ENCODE assay signal across 25 cellular contexts in genomic region chr10:59323831-59324401, GRCh38. TPM values are rescaled to one million over a fixed set of nuclear protein-coding genes. Genes with fewer than 3 reads are reported as not detected.
A peak's percentile ranks its signal among the peaks of the same experiment; 100 is the strongest.
DNase-seq lines count a peak whose midpoint lies in the region; ATAC-seq and TF ChIP-seq lines count a peak whose summit lies in the region.
"Had no signal": no experiment of that assay in that cellular context is flagged by ENCODE, and none has a peak within 500 bp of the region (broad histone marks: within the 10 kb centered on the region; RNA-seq: fewer than 3 reads in every experiment).

No MANE protein-coding gene starts in this region.

- H3K36me3 ChIP-seq in rectal smooth muscle tissue (ENCODE audit: control insufficient read depth, insufficient read depth, low read length) (no peaks in the 10 kb centered on the region), thyroid gland (no peaks in the 10 kb centered on the region)
- H3K36me3 ChIP-seq: BLaER1, left lung, SJSA1 had no signal

- CTCF ChIA-PET in activated naive CD4-positive, alpha-beta T cell treated with anti-CD3 and anti-CD28 coated beads for 36 hours (lab: Charles Lee) = no interaction called here

- H3K27me3 Mint-ChIP-seq in activated naive CD4-positive, alpha-beta T cell treated with anti-CD3 and anti-CD28 coated beads for 36 hours (ENCODE audit: low read depth) = peaks cover 2% of the 10 kb centered on the region
- H3K27me3 Mint-ChIP-seq in naive thymus-derived CD8-positive, alpha-beta T cell = peaks cover 0 to 3% (median 0%) of the 10 kb centered on the region in 5 donors
- H3K27me3 Mint-ChIP-seq: dendritic cell treated with granulocyte-macrophage colony-stimulating factor and Interleukin-4, amounts not matched to agents 40 ng/mL and 50 ng/mL, for 4 days; natural killer cell treated with Interleukin-12 subunit alpha and Interleukin-12 subunit beta and Interleukin-15 and Interleukin-18, amount 100 ng/mL, for 72 hours had no signal

- H3K36me3 Mint-ChIP-seq in activated naive CD4-positive, alpha-beta T cell treated with anti-CD3 and anti-CD28 coated beads for 36 hours (ENCODE audit: low read depth) = no peaks in the 10 kb centered on the region
- no peaks in the 10 kb centered on the region for H3K36me3 Mint-ChIP-seq in naive thymus-derived CD8-positive, alpha-beta T cell
- H3K36me3 Mint-ChIP-seq: activated naive CD4-positive, alpha-beta T cell treated with anti-CD3 and anti-CD28 coated beads, Interleukin-2, amount 50 U/mL, for 72 hours; natural killer cell treated with Interleukin-12 subunit alpha and Interleukin-12 subunit beta and Interleukin-15 and Interleukin-18, amount 100 ng/mL, for 72 hours; stimulated activated effector memory CD8-positive, alpha-beta T cell treated with anti-CD3 and anti-CD28 coated beads, Interleukin-12 subunit alpha, Interleukin-12 subunit beta, amount 100 ng/mL, for 72 hours had no signal

- no peaks in the 10 kb centered on the region for H3K9me3 Mint-ChIP-seq in activated naive CD4-positive, alpha-beta T cell treated with anti-CD3 and anti-CD28 coated beads for 36 hours
- H3K9me3 Mint-ChIP-seq in naive thymus-derived CD8-positive, alpha-beta T cell = peaks cover 0 to 6% (median 0%) of the 10 kb centered on the region in 9 donors

- WGBS in thyroid gland, 2 donors = 59 to 67% methylated on average over 2 of the region's 2 CpGs

- no peak for TF ChIP-seq CTCF in thyroid gland (IDR thresholded peaks at IDR 0.05)

- no peaks in the 10 kb centered on the region for H3K4me1 Mint-ChIP-seq in activated naive CD4-positive, alpha-beta T cell treated with anti-CD3 and anti-CD28 coated beads for 36 hours (ENCODE audit: low read depth)
- no peaks in the 10 kb centered on the region for H3K4me1 Mint-ChIP-seq in naive thymus-derived CD8-positive, alpha-beta T cell
- H3K4me1 Mint-ChIP-seq: stimulated activated effector memory CD8-positive, alpha-beta T cell treated with anti-CD3 and anti-CD28 coated beads, Interleukin-12 subunit alpha, Interleukin-12 subunit beta, amount 100 ng/mL, for 72 hours had no signal

- H3K4me1 ChIP-seq in rectal smooth muscle tissue (ENCODE audit: control insufficient read depth, insufficient read depth, low read length) = peaks cover 5% of the 10 kb centered on the region
- peaks cover 22 to 28% of the 10 kb centered on the region in 2 donors for H3K4me1 ChIP-seq in thyroid gland
- H3K4me1 ChIP-seq: left lung, SJSA1 had no signal

- H3K4me3 ChIP-seq in rectal smooth muscle tissue (ENCODE audit: low read length) (no peak overlapping the region), thyroid gland (replicated peaks in 1 of 3) (no peak overlapping the region)
- H3K4me3 ChIP-seq: BLaER1, K562, left lung, SJSA1 had no signal

- no peak overlapping the region for H3K9ac ChIP-seq in rectal smooth muscle tissue (ENCODE audit: low read length)
- H3K9ac ChIP-seq: BLaER1 had no signal

- peak overlapping the region; percentile 91 for H3K27ac ChIP-seq in angular gyrus (ENCODE audit: low read depth, low read length)
- peak overlapping the region; percentile 84 for H3K27ac ChIP-seq in layer of hippocampus (ENCODE audit: low read depth, low read length)
- peak overlapping the region; percentile 51 for H3K27ac ChIP-seq in rectal smooth muscle tissue (ENCODE audit: low read depth, low read length)
- peak overlapping the region; percentile 65 to 92 (median 77) for H3K27ac ChIP-seq in thyroid gland
- H3K27ac ChIP-seq: BLaER1, left lung, SJSA1 had no signal

- no peak for DNase-seq in thyroid gland
- DNase-seq in activated naive CD4-positive, alpha-beta T cell treated with Interleukin-2 at 50 U/mL for 16 hours = no peak
- DNase-seq in activated naive CD4-positive, alpha-beta T cell treated with anti-CD3 and anti-CD28 coated beads for 36 hours = no peak
- DNase-seq in naive thymus-derived CD8-positive, alpha-beta T cell = no peak
- DNase-seq: activated CD4-positive, alpha-beta T cell treated with anti-CD3 and anti-CD28 coated beads, Interleukin-2, amount 50 U/mL, for 48 hours; activated CD4-positive, CD25-positive, alpha-beta regulatory T cell; activated CD8-positive, alpha-beta memory T cell treated with anti-CD3 and anti-CD28 coated beads, Interleukin-2, amount 50 U/mL, for 4 hours; DND-41; HCEC 1CT; left lung; NCI-H2029; stimulated activated CD4-positive, alpha-beta T cell treated with anti-CD3 and anti-CD28 coated beads, Interleukin-12 subunit alpha, Interleukin-12 subunit beta, amount 100 ng/mL, for 4 hours; stimulated activated CD4-positive, alpha-beta T cell treated with anti-CD3 and anti-CD28 coated beads, Interleukin-4, amount 100 ng/mL, for 24 hours had no signal

- H3K27me3 ChIP-seq in layer of hippocampus (ENCODE audit: control insufficient read depth, insufficient read depth, low read length) = no peaks in the 10 kb centered on the region
- H3K27me3 ChIP-seq in rectal smooth muscle tissue (ENCODE audit: control insufficient read depth, insufficient read depth, low read length) = no peaks in the 10 kb centered on the region
- no peaks in the 10 kb centered on the region for H3K27me3 ChIP-seq in thyroid gland
- H3K27me3 ChIP-seq: BLaER1, left lung, SJSA1 had no signal

- H3K4me3 Mint-ChIP-seq in activated naive CD4-positive, alpha-beta T cell treated with anti-CD3 and anti-CD28 coated beads for 36 hours = no peak overlapping the region
- H3K4me3 Mint-ChIP-seq in naive thymus-derived CD8-positive, alpha-beta T cell = no peak overlapping the region
- H3K4me3 Mint-ChIP-seq: dendritic cell treated with granulocyte-macrophage colony-stimulating factor and Interleukin-4, amounts not matched to agents 40 ng/mL and 50 ng/mL, for 4 days; natural killer cell treated with Interleukin-12 subunit alpha and Interleukin-12 subunit beta and Interleukin-15 and Interleukin-18, amount 100 ng/mL, for 72 hours; stimulated activated effector memory CD8-positive, alpha-beta T cell treated with anti-CD3 and anti-CD28 coated beads, Interleukin-12 subunit alpha, Interleukin-12 subunit beta, amount 100 ng/mL, for 72 hours had no signal

- ATAC-seq in naive thymus-derived CD8-positive, alpha-beta T cell = no peak
- ATAC-seq: activated naive CD4-positive, alpha-beta T cell treated with anti-CD3 and anti-CD28 coated beads, Interleukin-2, amount 50 U/mL, for 72 hours; K562; left lung; natural killer cell treated with Interleukin-12 subunit alpha and Interleukin-12 subunit beta and Interleukin-15 and Interleukin-18, amount 100 ng/mL, for 72 hours had no signal

- H3K9me3 ChIP-seq in thyroid gland = no peaks in the 10 kb centered on the region
- H3K9me3 ChIP-seq: BLaER1, left lung, SJSA1 had no signal

- POLR2A ChIA-PET in naive thymus-derived CD8-positive, alpha-beta T cell (lab: Charles Lee) = no interaction called here

- intact Hi-C loops in thyroid gland (cut with DNase I) = no loop called here
- intact Hi-C loops in activated naive CD4-positive, alpha-beta T cell treated with anti-CD3 and anti-CD28 coated beads for 36 hours (cut with micrococcal nuclease) = no loop called here

- no peak for TF ChIP-seq POLR2A in thyroid gland (IDR thresholded peaks at IDR 0.05)

- no peak overlapping the region for H3K27ac Mint-ChIP-seq in activated naive CD4-positive, alpha-beta T cell treated with anti-CD3 and anti-CD28 coated beads for 36 hours
- H3K27ac Mint-ChIP-seq in naive thymus-derived CD8-positive, alpha-beta T cell = no peak overlapping the region
- H3K27ac Mint-ChIP-seq: activated naive CD4-positive, alpha-beta T cell treated with anti-CD3 and anti-CD28 coated beads, Interleukin-2, amount 50 U/mL, for 72 hours; dendritic cell treated with granulocyte-macrophage colony-stimulating factor and Interleukin-4, amounts not matched to agents 40 ng/mL and 50 ng/mL, for 4 days; natural killer cell treated with Interleukin-12 subunit alpha and Interleukin-12 subunit beta and Interleukin-15 and Interleukin-18, amount 100 ng/mL, for 72 hours; stimulated activated effector memory CD8-positive, alpha-beta T cell treated with anti-CD3 and anti-CD28 coated beads, Interleukin-12 subunit alpha, Interleukin-12 subunit beta, amount 100 ng/mL, for 72 hours had no signal

RNA-seq across cellular contexts. Expression of gene FAM13C, which starts 38.4 kb away (rescaled TPM):
- 10 to 100 TPM; 11.3 to 16.5 (median 14.3) TPM for total RNA-seq in thyroid gland
- total RNA-seq in activated naive CD4-positive, alpha-beta T cell treated with anti-CD3 and anti-CD28 coated beads for 36 hours = not detected
- not detected for total RNA-seq in naive thymus-derived CD8-positive, alpha-beta T cell
- not detected for polyA plus RNA-seq in naive thymus-derived CD8-positive, alpha-beta T cell
- total RNA-seq: HT-29; K562; MCF 10A; natural killer cell treated with Interleukin-12 subunit alpha and Interleukin-12 subunit beta and Interleukin-15 and Interleukin-18, amount 100 ng/mL, for 72 hours had no signal
- polyA plus RNA-seq: K562 had no signal

Comparison
In these comparisons a context has a peak if more than half of its experiments do, and no peak if none do; other contexts are left out.
1. RNA of gene FAM13C, which starts 38.4 kb away (total RNA-seq): 11.3 to 16.5 TPM in thyroid gland; not detected in activated naive CD4-positive, alpha-beta T cell treated with anti-CD3 and anti-CD28 coated beads for 36 hours and not detected in naive thymus-derived CD8-positive, alpha-beta T cell; every median in the first group is over 10 times any median in the second.
2. Peak in every context shown above with its lines, with median percentiles within 50 percentile points of each other: H3K27ac ChIP-seq.